ENCODE assay signal across 8 cellular contexts in the genomic region with DNA sequence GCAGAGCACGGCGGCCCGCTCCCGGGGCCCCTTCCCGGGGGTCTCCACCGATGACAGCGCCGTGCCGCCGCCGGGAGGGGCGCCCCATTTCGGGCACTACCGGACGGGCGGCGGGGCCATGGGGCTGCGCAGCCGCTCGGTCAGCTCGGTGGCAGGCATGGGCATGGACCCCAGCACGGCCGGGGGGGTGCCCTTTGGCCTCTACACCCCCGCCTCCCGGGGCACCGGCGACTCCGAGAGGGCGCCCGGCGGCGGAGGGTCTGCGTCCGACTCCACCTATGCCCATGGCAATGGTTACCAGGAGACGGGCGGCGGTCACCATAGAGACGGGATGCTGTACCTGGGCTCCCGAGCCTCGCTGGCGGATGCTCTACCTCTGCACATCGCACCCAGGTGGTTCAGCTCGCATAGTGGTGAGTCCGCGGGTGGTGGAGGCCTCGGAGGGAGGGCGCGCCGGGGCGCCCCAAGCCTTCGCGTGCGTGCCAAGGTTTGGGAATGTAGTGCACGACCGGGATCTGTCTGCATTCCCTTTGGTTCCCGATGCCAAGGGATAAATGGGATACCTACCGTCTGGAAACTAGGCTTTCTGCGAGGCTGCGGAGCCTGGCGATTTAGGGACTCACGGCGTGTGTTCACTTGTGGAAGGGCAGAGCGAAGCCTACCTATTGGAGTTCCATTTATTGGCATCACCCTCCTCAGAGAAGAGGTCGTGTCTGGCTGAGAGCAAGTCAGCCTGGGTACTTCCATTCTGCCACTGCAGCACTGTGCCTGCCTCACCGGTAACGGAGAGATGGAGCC. TPM values are rescaled to one million over a fixed set of nuclear protein-coding genes. Genes with fewer than 3 reads are reported as not detected.
DNase-seq lines count a peak whose midpoint lies in the region; ATAC-seq and TF ChIP-seq lines count a peak whose summit lies in the region.

No MANE protein-coding gene starts in this region.

- no peaks in the 10 kb centered on the region for H3K27me3 Mint-ChIP-seq in activated CD4-positive, alpha-beta memory T cell treated with anti-CD3 and anti-CD28 coated beads for 36 hours
- H3K27me3 Mint-ChIP-seq in memory B cell: peaks cover 23% of the 10 kb centered on the region

- intact Hi-C loops in activated CD4-positive, alpha-beta memory T cell treated with anti-CD3 and anti-CD28 coated beads for 36 hours (cut with micrococcal nuclease): loop anchor here (1.0 kb wide), 1 partner anchor 98 kb away; no protein-coding TSS in a partner anchor

- no peaks in the 10 kb centered on the region; the same call in 1 of the 2 replicates for H3K9me3 ChIP-seq in AG04450 (ENCODE audit: control insufficient read depth, insufficient read depth, low read length)

- H3K27ac Mint-ChIP-seq in activated CD4-positive, alpha-beta memory T cell treated with anti-CD3 and anti-CD28 coated beads for 36 hours: no peak overlapping the region
- H3K27ac Mint-ChIP-seq in memory B cell: no peak overlapping the region

- no peak for DNase-seq in AG04450 (ENCODE audit: low read depth, low spot score)
- DNase-seq in NCI-H128 (lab: John Stamatoyannopoulos, UW; ENCODE audit: unreplicated experiment): peak; percentile 3
- peak; percentile 79 for DNase-seq in activated CD4-positive, alpha-beta memory T cell treated with anti-CD3 and anti-CD28 coated beads for 36 hours
- DNase-seq in effector CD8-positive, alpha-beta T cell (lab: John Stamatoyannopoulos, UW): peak; percentile 18
- peak in 1 of 2 donors; percentile 51 for DNase-seq in memory B cell (ENCODE audit: low spot score in 2 of 2)
- peak; percentile 28 for DNase-seq in stimulated activated CD8-positive, alpha-beta memory T cell treated with anti-CD3 and anti-CD28 coated beads, Interleukin-12 subunit alpha, Interleukin-12 subunit beta, amount 100 ng/mL, for 4 hours (ENCODE audit: low read depth)
- no peak for DNase-seq in NCI-H774 (lab: John Stamatoyannopoulos, UW)

- peak overlapping the region; percentile 88 for H3K4me3 Mint-ChIP-seq in activated CD4-positive, alpha-beta memory T cell treated with anti-CD3 and anti-CD28 coated beads for 36 hours
- peak overlapping the region; percentile 81 for H3K4me3 Mint-ChIP-seq in memory B cell

- H3K27me3 ChIP-seq in AG04450 (ENCODE audit: control insufficient read depth, insufficient read depth, low read length): no peaks in the 10 kb centered on the region

- ATAC-seq in GM19351 (IDR thresholded peaks at IDR 0.05; ENCODE audit: unreplicated experiment) (peak; percentile 31), memory B cell (ENCODE audit: low read depth) (peak; percentile 53)

- H3K4me1 Mint-ChIP-seq in activated CD4-positive, alpha-beta memory T cell treated with anti-CD3 and anti-CD28 coated beads for 36 hours (ENCODE audit: low read depth): peaks cover 38% of the 10 kb centered on the region
- peaks cover 9% of the 10 kb centered on the region for H3K4me1 Mint-ChIP-seq in memory B cell

- CTCF ChIA-PET in AG04450 (lab: Charles Lee): interaction anchor here (4.8 kb wide), 1 partner anchor 112 kb away, joined by 144 read pairs; no protein-coding TSS in a partner anchor
- CTCF ChIA-PET in activated CD4-positive, alpha-beta memory T cell treated with anti-CD3 and anti-CD28 coated beads for 36 hours (lab: Charles Lee): interaction anchor here (2.7 to 9.3 kb wide), 2 partner anchors 12 to 111 kb away, joined by 29 to 222 read pairs; no protein-coding TSS in a partner anchor

- peak overlapping the region; percentile 11 for H3K27ac ChIP-seq in AG04450 (ENCODE audit: low read depth, low read length)

- POLR2A ChIA-PET in AG04450 (lab: Yijun Ruan, JAX): interaction anchor here (1.0 to 2.1 kb wide), 2 partner anchors 26 to 111 kb away, joined by 3 to 16 read pairs; no protein-coding TSS in a partner anchor
- POLR2A ChIA-PET in activated CD4-positive, alpha-beta memory T cell treated with anti-CD3 and anti-CD28 coated beads for 36 hours (lab: Charles Lee): interaction anchor here (2.7 kb wide), 2 partner anchors 12 to 110 kb away, joined by 12 to 35 read pairs; no protein-coding TSS in a partner anchor

- peak overlapping the region; percentile 92 for H3K4me3 ChIP-seq in AG04450 (ENCODE audit: low read depth, low read length)

- no peak for TF ChIP-seq CTCF in AG04450 (IDR thresholded peaks at IDR 0.05; ENCODE audit: low read depth, low read length)

- no peaks in the 10 kb centered on the region for H3K9me3 Mint-ChIP-seq in activated CD4-positive, alpha-beta memory T cell treated with anti-CD3 and anti-CD28 coated beads for 36 hours
- no peaks in the 10 kb centered on the region for H3K9me3 Mint-ChIP-seq in memory B cell

- H3K36me3 Mint-ChIP-seq in activated CD4-positive, alpha-beta memory T cell treated with anti-CD3 and anti-CD28 coated beads for 36 hours: peaks cover 7% of the 10 kb centered on the region
- no peaks in the 10 kb centered on the region for H3K36me3 Mint-ChIP-seq in memory B cell

RNA-seq across cellular contexts. Expression of gene ZNRF1, which starts 1.1 kb away (rescaled TPM):
- 31.6 and 36.5 TPM in 2 replicates for polyA plus RNA-seq in AG04450 (2011; rRNA removed)
- 29.5 and 34.9 TPM in 2 replicates for polyA minus RNA-seq in AG04450 (2011; rRNA and poly(A)+ RNA removed)
- 10 to 100 TPM; 40.9 to 45.6 TPM for total RNA-seq in activated CD4-positive, alpha-beta memory T cell treated with anti-CD3 and anti-CD28 coated beads for 36 hours

RNA-seq across cellular contexts. Expression of gene WDR59, which starts 15.0 kb away (rescaled TPM):
- 45.6 and 48.1 TPM in 2 replicates for polyA plus RNA-seq in AG04450 (2011; rRNA removed)
- polyA minus RNA-seq in AG04450 (2011; rRNA and poly(A)+ RNA removed): 75.4 and 96.0 TPM in 2 replicates
- total RNA-seq in activated CD4-positive, alpha-beta memory T cell treated with anti-CD3 and anti-CD28 coated beads for 36 hours: 10 to 100 TPM; 63.5 to 65.7 TPM

Comparison
In these comparisons a context has a peak if more than half of its experiments do, and no peak if none do; other contexts are left out.
1. DNase-seq: peak in NCI-H128 (single experiment), activated CD4-positive, alpha-beta memory T cell treated with anti-CD3 and anti-CD28 coated beads for 36 hours (single experiment), effector CD8-positive, alpha-beta T cell (single experiment) and stimulated activated CD8-positive, alpha-beta memory T cell treated with anti-CD3 and anti-CD28 coated beads, Interleukin-12 subunit alpha, Interleukin-12 subunit beta, amount 100 ng/mL, for 4 hours (single experiment); none in AG04450 (single experiment) and NCI-H774 (single experiment).